8 cellular contexts compared by ENCODE assay signal in the genomic region with DNA sequence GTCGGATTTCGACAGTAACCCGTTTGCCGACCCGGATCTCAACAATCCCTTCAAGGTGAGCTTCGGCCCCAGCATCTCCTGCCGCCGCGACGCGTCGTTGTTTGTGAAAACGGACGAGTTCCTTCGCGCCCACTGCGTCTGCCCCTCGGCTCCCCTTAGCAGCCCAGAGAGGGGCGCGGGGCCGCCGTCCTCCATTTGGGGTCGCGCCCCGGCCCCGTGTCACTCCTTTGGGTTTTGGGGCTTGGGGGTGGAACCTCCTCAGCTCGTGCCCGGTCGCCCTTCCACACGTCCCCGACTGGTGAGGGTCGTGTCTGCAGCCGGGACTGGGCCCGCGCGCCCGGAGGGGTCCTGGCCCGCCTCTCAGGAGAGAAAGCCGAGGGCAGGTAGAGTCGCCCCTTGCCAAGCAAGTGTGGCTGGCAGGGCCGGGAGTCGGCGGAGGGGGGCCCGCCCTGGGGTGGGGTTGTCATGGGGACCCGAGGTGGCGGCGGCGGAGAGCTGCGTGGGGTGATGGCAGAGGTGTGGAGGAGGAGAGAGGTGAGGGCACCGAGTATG. TPM values are rescaled to one million over a fixed set of nuclear protein-coding genes. Genes with fewer than 3 reads are reported as not detected.
DNase-seq lines count a peak whose midpoint lies in the region; ATAC-seq and TF ChIP-seq lines count a peak whose summit lies in the region.

No MANE protein-coding gene starts in this region.

- no peak for TF ChIP-seq CTCF in GM13976 (IDR thresholded peaks at IDR 0.05; ENCODE audit: borderline replicate concordance, control extremely low read depth, extremely low read depth, insufficient read depth, missing control alignments)
- TF ChIP-seq CTCF in fibroblast of pulmonary artery (IDR thresholded peaks at IDR 0.05; ENCODE audit: low read length, missing control alignments) = no peak

- H3K4me3 ChIP-seq in fibroblast of pulmonary artery (replicated peaks; ENCODE audit: low read depth, low read length) = peak overlapping the region; percentile 95
- peak overlapping the region; percentile 71 to 97 for H3K4me3 ChIP-seq in neuronal stem cell (ENCODE audit: low read length in 2 of 2)

- H3K4ac ChIP-seq in neuronal stem cell (ENCODE audit: low read length) = no peak overlapping the region

- peaks cover 3% of the 10 kb centered on the region for H3K79me1 ChIP-seq in neuronal stem cell (ENCODE audit: low read depth, low read length)

- H3K27ac ChIP-seq in neuronal stem cell (replicated peaks; ENCODE audit: low read length) (peak overlapping the region; percentile 66), temporal lobe (ENCODE audit: low read depth, low read length) (peak overlapping the region; percentile 54)

- no CpG with 5 or more reads among the region's 50 CpGs for WGBS in neuronal stem cell (ENCODE audit: extremely low coverage in 2 of 2, insufficient read length in 2 of 2, insufficient replicate concordance in 1 of 2), 2 donors

- H2AK5ac ChIP-seq in neuronal stem cell (ENCODE audit: low read depth, low read length) = peak overlapping the region; percentile 90

- H3K4me1 ChIP-seq in neuronal stem cell (ENCODE audit: control insufficient read depth in 2 of 2, insufficient read depth in 1 of 2, low read depth in 1 of 2, low read length in 2 of 2) = peaks cover 0 to 5% of the 10 kb centered on the region in 2 donors

- no peak overlapping the region for H4K91ac ChIP-seq in neuronal stem cell (ENCODE audit: low read depth, low read length, poor library complexity)

- peak overlapping the region; percentile 100 for H2BK15ac ChIP-seq in neuronal stem cell (ENCODE audit: low read length)

- no peak overlapping the region for H2BK12ac ChIP-seq in neuronal stem cell (ENCODE audit: low read length)

- DNase-seq in GM13976 (ENCODE audit: low spot score) (peak; percentile 64), NCI-H524 (lab: John Stamatoyannopoulos, UW) (peak; percentile 8 to 48), activated T-helper 1 cell treated with Interleukin-2 at 50 U/mL for 16 hours (ENCODE audit: low read depth) (peak; percentile 56), fibroblast of pulmonary artery (ENCODE audit: low read depth) (no peak), neuronal stem cell (ENCODE audit: low spot score) (no peak), RKO (ENCODE audit: low spot score) (no peak)

- H3K23ac ChIP-seq in neuronal stem cell (ENCODE audit: low read depth, low read length, poor library complexity) = peak overlapping the region; percentile 99

- peaks cover 0 to 13% of the 10 kb centered on the region in 2 donors for H3K36me3 ChIP-seq in neuronal stem cell (replicated peaks in 1 of 2; ENCODE audit: control insufficient read depth in 2 of 2, insufficient read depth in 2 of 2, low read length in 2 of 2)

- peak overlapping the region; percentile 94 for H2AFZ ChIP-seq in neuronal stem cell (ENCODE audit: low read length)

- H2BK120ac ChIP-seq in neuronal stem cell (ENCODE audit: low read depth, low read length) = peak overlapping the region; percentile 94

- peak overlapping the region; percentile 98 for H3K14ac ChIP-seq in neuronal stem cell (ENCODE audit: low read length)

- peak overlapping the region; percentile 98 for H3K18ac ChIP-seq in neuronal stem cell (ENCODE audit: low read length)

- in situ Hi-C loops in GM13976 (cut with MboI; ENCODE audit: low sequenced_read_pairs, unreplicated experiment) = no loop called here

- H3K4me2 ChIP-seq in neuronal stem cell (ENCODE audit: insufficient read depth, low read length, poor library complexity, severe bottlenecking) = peak overlapping the region; percentile 77

- ATAC-seq in HG02759 (IDR thresholded peaks at IDR 0.05; ENCODE audit: unreplicated experiment) = peak; percentile 39

- no peaks in the 10 kb centered on the region for H3K27me3 ChIP-seq in neuronal stem cell (ENCODE audit: control insufficient read depth in 3 of 3, insufficient read depth in 3 of 3, low read depth in 1 of 3, low read length in 3 of 3)

- H3K9ac ChIP-seq in neuronal stem cell (ENCODE audit: low read depth, low read length, poor library complexity) = peak overlapping the region; percentile 93

- H2BK5ac ChIP-seq in neuronal stem cell (ENCODE audit: low read length) = peak overlapping the region; percentile 97

- no peak overlapping the region for H4K8ac ChIP-seq in neuronal stem cell (ENCODE audit: low read depth, low read length)

- no peaks in the 10 kb centered on the region for H3K9me3 ChIP-seq in neuronal stem cell (replicated peaks in 1 of 2; ENCODE audit: control insufficient read depth in 2 of 2, insufficient read depth in 1 of 2, low read depth in 1 of 2, low read length in 2 of 2)

RNA-seq across cellular contexts. Expression of gene SCAMP1, which starts 0.3 kb away (rescaled TPM):
- polyA plus RNA-seq in neuronal stem cell (2013, experiment 1 of 2) = 28.2 TPM
- 29.4 TPM for polyA plus RNA-seq in neuronal stem cell (2013, experiment 2 of 2)
- 203 TPM for total RNA-seq in temporal lobe

Comparison
In these comparisons a context has a peak if more than half of its experiments do, and no peak if none do; other contexts are left out.
1. DNase-seq: peak in GM13976 (single experiment), NCI-H524 (2 of 2) and activated T-helper 1 cell treated with Interleukin-2 at 50 U/mL for 16 hours (single experiment); none in fibroblast of pulmonary artery (single experiment), neuronal stem cell (single experiment) and RKO (single experiment).